Comparison of ENCODE assay signal across 24 cellular contexts in genomic region chr2:207744050-207744449, GRCh38.
"Had no signal": no experiment of that assay in that cellular context is flagged by ENCODE, and none has a peak within 500 bp of the region (broad histone marks: within the 10 kb centered on the region; RNA-seq: fewer than 3 reads in every experiment).

No MANE protein-coding gene starts in this region.

- ATAC-seq: effector memory CD8-positive, alpha-beta T cell; esophagus mucosa; gastrocnemius medialis; heart right ventricle; left cardiac atrium had no signal

- H3K9me3 ChIP-seq: esophagus squamous epithelium, gastrocnemius medialis, heart right ventricle, left ventricle myocardium inferior, lower lobe of right lung had no signal

- DNase-seq: cerebellar nuclear complex; cortex of kidney; effector CD8-positive, alpha-beta T cell; effector memory CD8-positive, alpha-beta T cell; endodermal cell; erythroblast; esophagus squamous epithelium; foreskin fibroblast; foreskin melanocyte; gastrocnemius medialis; glutamatergic neuron; head of caudate nucleus; heart right ventricle; hippocampal formation; left cardiac atrium; left ventricle myocardium inferior; lower lobe of right lung; mesenchymal stem cell had no signal

- H3K27ac ChIP-seq: epithelial cell of prostate, esophagus squamous epithelium, gastrocnemius medialis, heart right ventricle, left ventricle myocardium inferior, lower lobe of right lung had no signal

- H3K4me1 ChIP-seq: esophagus squamous epithelium, gastrocnemius medialis, heart right ventricle, left ventricle myocardium inferior had no signal

- FAIRE-seq: colon, endometrium, islet of Langerhans, keratinocyte had no signal

- H3K36me3 ChIP-seq: gastrocnemius medialis had no signal

- H3K4me3 ChIP-seq: esophagus squamous epithelium, gastrocnemius medialis, heart right ventricle, left ventricle myocardium inferior, lower lobe of right lung had no signal

- H3K27me3 ChIP-seq: esophagus squamous epithelium, gastrocnemius medialis, heart right ventricle had no signal
